In genomic region chr2:190842606-190843104, GRCh38 we compare ENCODE assay signal across 17 cellular contexts. TPM values are rescaled to one million over a fixed set of nuclear protein-coding genes. Genes with fewer than 3 reads are reported as not detected.
A peak's percentile ranks its signal among the peaks of the same experiment; 100 is the strongest.
DNase-seq lines count a peak whose midpoint lies in the region; ATAC-seq and TF ChIP-seq lines count a peak whose summit lies in the region.
"Had no signal": no experiment of that assay in that cellular context is flagged by ENCODE, and none has a peak within 500 bp of the region (broad histone marks: within the 10 kb centered on the region; RNA-seq: fewer than 3 reads in every experiment).

No MANE protein-coding gene starts in this region.

- peaks cover 6% of the 10 kb centered on the region for H3K36me3 Mint-ChIP-seq in activated naive CD8-positive, alpha-beta T cell treated with anti-CD3 and anti-CD28 coated beads, Interleukin-2, amount 50 U/mL, for 24 hours (ENCODE audit: low read depth)
- no peaks in the 10 kb centered on the region for H3K36me3 Mint-ChIP-seq in activated naive CD8-positive, alpha-beta T cell treated with anti-CD3 and anti-CD28 coated beads for 36 hours
- H3K36me3 Mint-ChIP-seq in chondrocyte (ENCODE audit: low read depth): no peaks in the 10 kb centered on the region

- no peak for DNase-seq in activated naive CD8-positive, alpha-beta T cell treated with anti-CD3 and anti-CD28 coated beads, Interleukin-2, amount 50 U/mL, for 24 hours
- DNase-seq in activated naive CD8-positive, alpha-beta T cell treated with anti-CD3 and anti-CD28 coated beads for 36 hours: no peak
- DNase-seq in PC-3: peak; percentile 54
- no peak for DNase-seq in chondrocyte (ENCODE audit: low spot score)
- DNase-seq in HT-29 (ENCODE audit: low spot score): no peak
- DNase-seq: ACHN; CD4-positive, CD25-positive, alpha-beta regulatory T cell; DMS53; MM.1S; NCI-H1105; NCI-H1694 treated with DMSO at 0.1 percent for 48 hours; NCI-H69 had no signal

- H3K4me1 ChIP-seq in PC-3 (ENCODE audit: insufficient read depth, low read length): peaks cover 95% of the 10 kb centered on the region

- no peaks in the 10 kb centered on the region for H3K79me2 ChIP-seq in PC-3 (ENCODE audit: low read length)

- H3K4me3 ChIP-seq in PC-3 (ENCODE audit: low read length): no peak overlapping the region

- peaks cover 45% of the 10 kb centered on the region for H3K4me1 Mint-ChIP-seq in activated naive CD8-positive, alpha-beta T cell treated with anti-CD3 and anti-CD28 coated beads, Interleukin-2, amount 50 U/mL, for 24 hours
- peaks cover 32% of the 10 kb centered on the region for H3K4me1 Mint-ChIP-seq in activated naive CD8-positive, alpha-beta T cell treated with anti-CD3 and anti-CD28 coated beads for 36 hours
- peaks cover 61% of the 10 kb centered on the region for H3K4me1 Mint-ChIP-seq in chondrocyte (ENCODE audit: low read depth)

- H3K27ac Mint-ChIP-seq in activated naive CD8-positive, alpha-beta T cell treated with anti-CD3 and anti-CD28 coated beads, Interleukin-2, amount 50 U/mL, for 24 hours: peak overlapping the region; percentile 43
- no peak overlapping the region for H3K27ac Mint-ChIP-seq in activated naive CD8-positive, alpha-beta T cell treated with anti-CD3 and anti-CD28 coated beads for 36 hours
- peak overlapping the region; percentile 86 for H3K27ac Mint-ChIP-seq in chondrocyte (ENCODE audit: unreplicated experiment)

- H3K9me3 ChIP-seq in PC-3 (ENCODE audit: low read length): no peaks in the 10 kb centered on the region

- peak overlapping the region; percentile 90 for H3K9ac ChIP-seq in PC-3 (ENCODE audit: low read length)
- H3K9ac ChIP-seq: KMS-11 had no signal

- H3K9me2 ChIP-seq in PC-3 (replicated peaks; ENCODE audit: low read length): no peaks in the 10 kb centered on the region

- no peak overlapping the region for H3K4me3 Mint-ChIP-seq in activated naive CD8-positive, alpha-beta T cell treated with anti-CD3 and anti-CD28 coated beads, Interleukin-2, amount 50 U/mL, for 24 hours
- no peak overlapping the region for H3K4me3 Mint-ChIP-seq in activated naive CD8-positive, alpha-beta T cell treated with anti-CD3 and anti-CD28 coated beads for 36 hours
- H3K4me3 Mint-ChIP-seq in chondrocyte (ENCODE audit: unreplicated experiment): no peak overlapping the region

- TF ChIP-seq CTCF in PC-3 (conservative IDR thresholded peaks at IDR 0.05; ENCODE audit: low read depth, low read length) (no peak), chondrocyte (IDR thresholded peaks at IDR 0.05) (no peak)

- no peaks in the 10 kb centered on the region for H4K20me1 ChIP-seq in PC-3 (ENCODE audit: low read length)

- no peak overlapping the region for H2AFZ ChIP-seq in PC-3 (ENCODE audit: low read length)

- peak overlapping the region; percentile 99 for H3K27ac ChIP-seq in PC-3 (ENCODE audit: low read length)
- H3K27ac ChIP-seq in temporal lobe (ENCODE audit: low read depth, low read length): peak overlapping the region; percentile 69
- H3K27ac ChIP-seq: HL-60, KMS-11 had no signal

- no peaks in the 10 kb centered on the region for H3K36me3 ChIP-seq in PC-3 (ENCODE audit: low read depth, low read length)

- no peak for ATAC-seq in activated naive CD8-positive, alpha-beta T cell treated with anti-CD3 and anti-CD28 coated beads, Interleukin-2, amount 50 U/mL, for 24 hours
- ATAC-seq in PC-3 (no peak), HG03196 (IDR thresholded peaks at IDR 0.05; ENCODE audit: unreplicated experiment) (no peak)
- ATAC-seq: Right ventricle myocardium inferior had no signal

- no peaks in the 10 kb centered on the region for H3K27me3 Mint-ChIP-seq in activated naive CD8-positive, alpha-beta T cell treated with anti-CD3 and anti-CD28 coated beads, Interleukin-2, amount 50 U/mL, for 24 hours
- H3K27me3 Mint-ChIP-seq in activated naive CD8-positive, alpha-beta T cell treated with anti-CD3 and anti-CD28 coated beads for 36 hours: no peaks in the 10 kb centered on the region
- H3K27me3 Mint-ChIP-seq in chondrocyte (ENCODE audit: low read depth): no peaks in the 10 kb centered on the region
- H3K27me3 Mint-ChIP-seq: CD4-positive, CD25-positive, alpha-beta regulatory T cell had no signal

- H3K9me3 Mint-ChIP-seq in activated naive CD8-positive, alpha-beta T cell treated with anti-CD3 and anti-CD28 coated beads, Interleukin-2, amount 50 U/mL, for 24 hours: peaks cover 5% of the 10 kb centered on the region
- no peaks in the 10 kb centered on the region for H3K9me3 Mint-ChIP-seq in activated naive CD8-positive, alpha-beta T cell treated with anti-CD3 and anti-CD28 coated beads for 36 hours
- H3K9me3 Mint-ChIP-seq in chondrocyte (ENCODE audit: low read depth): no peaks in the 10 kb centered on the region
- H3K9me3 Mint-ChIP-seq: CD4-positive, CD25-positive, alpha-beta regulatory T cell had no signal

- POLR2A ChIA-PET in PC-3 (lab: Charles Lee; ENCODE audit: unreplicated experiment): no interaction called here

- no TSS peak for BruUV-seq in PC-3 (replicated peaks; lab: Mats Ljungman, UMichigan)

- peaks cover 12% of the 10 kb centered on the region for H3F3A ChIP-seq in PC-3 (ENCODE audit: low read length, unreplicated experiment)

- CTCF ChIA-PET in PC-3 (lab: Charles Lee): no interaction called here

- no peaks in the 10 kb centered on the region for H3K27me3 ChIP-seq in PC-3 (ENCODE audit: low read length)

- intact Hi-C loops in PC-3 (cut with micrococcal nuclease): loop anchor here (5.0 kb wide), 2 partner anchors 35 to 1620 kb away; no protein-coding TSS in a partner anchor

- peak overlapping the region; percentile 91 for H3K4me2 ChIP-seq in PC-3 (ENCODE audit: low read length)
- H3K4me2 ChIP-seq: KMS-11 had no signal

RNA-seq across cellular contexts. Expression of gene GLS, which starts 38.0 kb away (rescaled TPM):
- 100 to 1,000 TPM; 192 to 201 TPM for total RNA-seq in activated naive CD8-positive, alpha-beta T cell treated with anti-CD3 and anti-CD28 coated beads for 36 hours
- total RNA-seq in PC-3 (2014; rRNA removed) (67.4 and 71.9 TPM in 2 replicates), chondrocyte (234 to 330 TPM (median 245 TPM) in 3 replicates), temporal lobe (122 TPM)
- 25.2 and 27.7 TPM in 2 replicates for total RNA-seq in HT-29 (2014; rRNA removed; shearing (Covaris generic))
